13 cellular contexts compared by ENCODE assay signal in genomic region chr9:109986423-109987055, GRCh38.
DNase-seq lines count a peak whose midpoint lies in the region; ATAC-seq and TF ChIP-seq lines count a peak whose summit lies in the region.
"Had no signal": no experiment of that assay in that cellular context is flagged by ENCODE, and none has a peak within 500 bp of the region (broad histone marks: within the 10 kb centered on the region; RNA-seq: fewer than 3 reads in every experiment).

No MANE protein-coding gene starts in this region.

- H3K27ac Mint-ChIP-seq in nephron, result peak overlapping the region; percentile 49 to 67 (median 54)
- H3K27ac Mint-ChIP-seq: activated CD8-positive, alpha-beta T cell treated with anti-CD3 and anti-CD28 coated beads for 36 hours; nephron progenitor cell had no signal

- BruUV-seq in PC-3 (replicated peaks; lab: Mats Ljungman, UMichigan), result no TSS peak

- DNase-seq in AG09309 (ENCODE audit: low read depth), result peak; percentile 93
- peak; percentile 69 for DNase-seq in PC-3
- peak; percentile 27 for DNase-seq in epidermal melanocyte (ENCODE audit: insufficient read length, low spot score)
- DNase-seq in sigmoid colon, result no peak
- no peak for DNase-seq in spleen
- no peak for DNase-seq in activated naive CD4-positive, alpha-beta T cell treated with Interleukin-2 at 50 U/mL for 16 hours
- DNase-seq: activated CD8-positive, alpha-beta T cell treated with anti-CD3 and anti-CD28 coated beads for 36 hours; KG1; NCI-H2171 treated with DMSO at 0.1 percent for 48 hours; nephron progenitor cell had no signal

- peak; percentile 91 for ATAC-seq in PC-3
- no peak for ATAC-seq in GM21423 (IDR thresholded peaks at IDR 0.05; ENCODE audit: unreplicated experiment)
- ATAC-seq: activated CD8-positive, alpha-beta T cell treated with anti-CD3 and anti-CD28 coated beads for 36 hours; GM12878 had no signal

- WGBS in sigmoid colon, 2 donors, result 74 to 84% methylated on average over 1 of the region's 1 CpG
- 77 to 91% (median 78%) methylated on average over 1 of the region's 1 CpG for WGBS in spleen, 5 donors

- CTCF ChIA-PET in PC-3 (lab: Charles Lee), result no interaction called here

- peak overlapping the region; percentile 23 for H3K4me2 ChIP-seq in PC-3 (ENCODE audit: low read length)

- H3K27ac ChIP-seq in PC-3 (ENCODE audit: low read length) (peak overlapping the region; percentile 42), sigmoid colon (no peak overlapping the region), spleen (peak overlapping the region in 1 of 8 donors; percentile 13)

- H3K27me3 ChIP-seq in PC-3 (ENCODE audit: low read length) (no peaks in the 10 kb centered on the region), sigmoid colon (no peaks in the 10 kb centered on the region), spleen (replicated peaks in 1 of 7) (no peaks in the 10 kb centered on the region)

- H3K27me3 Mint-ChIP-seq in nephron (ENCODE audit: low read depth), result peaks cover 7% of the 10 kb centered on the region
- H3K27me3 Mint-ChIP-seq: activated CD8-positive, alpha-beta T cell treated with anti-CD3 and anti-CD28 coated beads for 36 hours had no signal

- H3K9ac ChIP-seq in PC-3 (ENCODE audit: low read length), result no peak overlapping the region

- no peaks in the 10 kb centered on the region for H3K9me2 ChIP-seq in PC-3 (replicated peaks; ENCODE audit: low read length)

- peaks cover 10% of the 10 kb centered on the region for H3K4me1 ChIP-seq in PC-3 (ENCODE audit: insufficient read depth, low read length)
- H3K4me1 ChIP-seq in sigmoid colon, result no peaks in the 10 kb centered on the region
- H3K4me1 ChIP-seq in spleen, result no peaks in the 10 kb centered on the region

- TF ChIP-seq POLR2A in sigmoid colon (IDR thresholded peaks at IDR 0.05), result no peak
- TF ChIP-seq POLR2A in spleen (IDR thresholded peaks at IDR 0.05), result no peak

- intact Hi-C loops in PC-3 (cut with micrococcal nuclease), result loop anchor here (2.0 to 10.0 kb wide), 3 partner anchors 64 to 158 kb away; no protein-coding TSS in a partner anchor
- intact Hi-C loops in sigmoid colon (cut with DNase I), result no loop called here
- intact Hi-C loops in spleen (cut with DNase I; ENCODE audit: low total_unique reads), result no loop called here

- no peaks in the 10 kb centered on the region for H3K36me3 ChIP-seq in PC-3 (ENCODE audit: low read depth, low read length)
- no peaks in the 10 kb centered on the region for H3K36me3 ChIP-seq in sigmoid colon
- no peaks in the 10 kb centered on the region for H3K36me3 ChIP-seq in spleen

- H3K79me2 ChIP-seq in PC-3 (ENCODE audit: low read length), result no peaks in the 10 kb centered on the region

- no peaks in the 10 kb centered on the region for H3K9me3 Mint-ChIP-seq in nephron

- H3K36me3 Mint-ChIP-seq in nephron (ENCODE audit: low read depth), result peaks cover 3% of the 10 kb centered on the region

- POLR2A ChIA-PET in PC-3 (lab: Charles Lee; ENCODE audit: unreplicated experiment), result interaction anchor here (0.6 kb wide), 1 partner anchor 29 kb away, joined by 4 read pairs; no protein-coding TSS in a partner anchor

- H3K4me1 Mint-ChIP-seq in nephron, result peaks cover 13% of the 10 kb centered on the region
- H3K4me1 Mint-ChIP-seq: nephron progenitor cell had no signal

- H3K9me3 ChIP-seq in PC-3 (ENCODE audit: low read length) (no peaks in the 10 kb centered on the region), sigmoid colon (no peaks in the 10 kb centered on the region), spleen (peaks cover 0 to 29% (median 14%) of the 10 kb centered on the region in 8 donors)

- H3K4me3 ChIP-seq in AG09309 (ENCODE audit: control insufficient read depth, low read depth, low read length), result no peak overlapping the region
- no peak overlapping the region; the same call in 1 of the 2 replicates for H3K4me3 ChIP-seq in PC-3 (ENCODE audit: low read length)
- no peak overlapping the region for H3K4me3 ChIP-seq in sigmoid colon
- H3K4me3 ChIP-seq in spleen, result no peak overlapping the region
- H3K4me3 ChIP-seq: GM12878 had no signal

- TF ChIP-seq CTCF in AG09309 (IDR thresholded peaks at IDR 0.05; ENCODE audit: control insufficient read depth, insufficient read depth, low read depth, low read length, missing control alignments), result no peak
- TF ChIP-seq CTCF in PC-3 (conservative IDR thresholded peaks at IDR 0.05; ENCODE audit: low read depth, low read length), result no peak
- no peak for TF ChIP-seq CTCF in nephron (IDR thresholded peaks at IDR 0.05; ENCODE audit: unreplicated experiment in 3 of 3)
- no peak for TF ChIP-seq CTCF in sigmoid colon (IDR thresholded peaks at IDR 0.05)
- TF ChIP-seq CTCF in spleen (IDR thresholded peaks at IDR 0.05 in 8 of 11, conservative IDR thresholded peaks at IDR 0.05 in 3 of 11), result no peak

- H3K4me3 Mint-ChIP-seq in nephron, result no peak overlapping the region
- H3K4me3 Mint-ChIP-seq: activated CD8-positive, alpha-beta T cell treated with anti-CD3 and anti-CD28 coated beads for 36 hours; nephron progenitor cell had no signal

- no peaks in the 10 kb centered on the region for H3F3A ChIP-seq in PC-3 (ENCODE audit: low read length, unreplicated experiment)

- H4K20me1 ChIP-seq in PC-3 (ENCODE audit: low read length), result no peaks in the 10 kb centered on the region

- TF ChIP-seq EP300 in sigmoid colon (IDR thresholded peaks at IDR 0.05), result no peak

- H2AFZ ChIP-seq in PC-3 (ENCODE audit: low read length), result peak overlapping the region; percentile 59

Comparison
In these comparisons a context has a peak if more than half of its experiments do, and no peak if none do; other contexts are left out.
1. DNase-seq: peak in AG09309 (single experiment), PC-3 (single experiment) and epidermal melanocyte (single experiment); none in sigmoid colon (single experiment), spleen (single experiment) and activated naive CD4-positive, alpha-beta T cell treated with Interleukin-2 at 50 U/mL for 16 hours (single experiment).